In genomic region chr19:9538183-9539058, GRCh38 we compare ENCODE assay signal across 1 cellular context.
TF ChIP-seq lines count a peak whose summit lies in the region.

Gene ZNF426, minus strand, starts transcription at chr19:9538645. Its CDS starts 2,413 bp downstream, at chr19:9536232.

TF ChIP-seq in HepG2, 621 proteins besides CTCF, POLR2A, EP300 and RAD21 (continued from another document and continues in another):
- TF ChIP-seq, protein P1, sequence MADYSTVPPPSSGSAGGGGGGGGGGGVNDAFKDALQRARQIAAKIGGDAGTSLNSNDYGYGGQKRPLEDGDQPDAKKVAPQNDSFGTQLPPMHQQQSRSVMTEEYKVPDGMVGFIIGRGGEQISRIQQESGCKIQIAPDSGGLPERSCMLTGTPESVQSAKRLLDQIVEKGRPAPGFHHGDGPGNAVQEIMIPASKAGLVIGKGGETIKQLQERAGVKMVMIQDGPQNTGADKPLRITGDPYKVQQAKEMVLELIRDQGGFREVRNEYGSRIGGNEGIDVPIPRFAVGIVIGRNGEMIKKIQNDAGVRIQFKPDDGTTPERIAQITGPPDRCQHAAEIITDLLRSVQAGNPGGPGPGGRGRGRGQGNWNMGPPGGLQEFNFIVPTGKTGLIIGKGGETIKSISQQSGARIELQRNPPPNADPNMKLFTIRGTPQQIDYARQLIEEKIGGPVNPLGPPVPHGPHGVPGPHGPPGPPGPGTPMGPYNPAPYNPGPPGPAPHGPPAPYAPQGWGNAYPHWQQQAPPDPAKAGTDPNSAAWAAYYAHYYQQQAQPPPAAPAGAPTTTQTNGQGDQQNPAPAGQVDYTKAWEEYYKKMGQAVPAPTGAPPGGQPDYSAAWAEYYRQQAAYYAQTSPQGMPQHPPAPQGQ (CRISPR knock-in tag; IDR thresholded peaks at IDR 0.05; ENCODE audit: borderline replicate concordance): no peak; the same call in 1 of the 2 replicates
- TF ChIP-seq NFYC (CRISPR knock-in tag; IDR thresholded peaks at IDR 0.05): no peak
- no peak for TF ChIP-seq EED (CRISPR knock-in tag; IDR thresholded peaks at IDR 0.05)
- no peak for TF ChIP-seq TOE1 (CRISPR knock-in tag; IDR thresholded peaks at IDR 0.05)
- TF ChIP-seq MAF1 (CRISPR knock-in tag; IDR thresholded peaks at IDR 0.05; ENCODE audit: borderline replicate concordance): no peak
- peak; percentile 75; the same call in 1 of the 2 replicates for TF ChIP-seq SIN3B (IDR thresholded peaks at IDR 0.05; ENCODE audit: low read length)
- peak; percentile 67; the same call in 1 of the 2 replicates for TF ChIP-seq NFKBIZ (CRISPR knock-in tag; IDR thresholded peaks at IDR 0.05)
- TF ChIP-seq E2F2 (CRISPR knock-in tag; IDR thresholded peaks at IDR 0.05; ENCODE audit: borderline replicate concordance): no peak
- 0 out of 2 replicates have a peak, but pooled peaks have one; percentile 25 for TF ChIP-seq ZNF30 (CRISPR knock-in tag; IDR thresholded peaks at IDR 0.05)
- no peak for TF ChIP-seq ZNF234 (CRISPR knock-in tag; conservative IDR thresholded peaks at IDR 0.05)
- TF ChIP-seq ZNF547 (CRISPR knock-in tag; IDR thresholded peaks at IDR 0.05): peak; percentile 71; the same call in 1 of the 2 replicates
- TF ChIP-seq ZNF775 (CRISPR knock-in tag; IDR thresholded peaks at IDR 0.05; ENCODE audit: borderline replicate concordance): no peak
- no peak for TF ChIP-seq MAFG (CRISPR knock-in tag; IDR thresholded peaks at IDR 0.05)
- TF ChIP-seq NFKB2 (CRISPR knock-in tag; IDR thresholded peaks at IDR 0.05; ENCODE audit: borderline replicate concordance): peak; percentile 82; the same call in 1 of the 2 replicates
- peak; percentile 99 for TF ChIP-seq ZFX (CRISPR knock-in tag; IDR thresholded peaks at IDR 0.05; ENCODE audit: low read depth)
- peak; percentile 50; the same call in 1 of the 2 replicates for TF ChIP-seq SOX5 (CRISPR knock-in tag; IDR thresholded peaks at IDR 0.05; ENCODE audit: borderline replicate concordance)
- TF ChIP-seq, protein P2, sequence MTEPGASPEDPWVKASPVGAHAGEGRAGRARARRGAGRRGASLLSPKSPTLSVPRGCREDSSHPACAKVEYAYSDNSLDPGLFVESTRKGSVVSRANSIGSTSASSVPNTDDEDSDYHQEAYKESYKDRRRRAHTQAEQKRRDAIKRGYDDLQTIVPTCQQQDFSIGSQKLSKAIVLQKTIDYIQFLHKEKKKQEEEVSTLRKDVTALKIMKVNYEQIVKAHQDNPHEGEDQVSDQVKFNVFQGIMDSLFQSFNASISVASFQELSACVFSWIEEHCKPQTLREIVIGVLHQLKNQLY (CRISPR knock-in tag; IDR thresholded peaks at IDR 0.05): no peak
- 0 out of 2 replicates have a peak, but pooled peaks have one; percentile 50 for TF ChIP-seq REPIN1 (CRISPR knock-in tag; IDR thresholded peaks at IDR 0.05; ENCODE audit: borderline replicate concordance, low read depth)
- no peak for TF ChIP-seq HOXD1 (CRISPR knock-in tag; IDR thresholded peaks at IDR 0.05)
- TF ChIP-seq SP140L (CRISPR knock-in tag; IDR thresholded peaks at IDR 0.05; ENCODE audit: borderline replicate concordance): no peak
- no peak for TF ChIP-seq ZNF616 (CRISPR knock-in tag; IDR thresholded peaks at IDR 0.05; ENCODE audit: low read depth)
- TF ChIP-seq BRF2 (CRISPR knock-in tag; IDR thresholded peaks at IDR 0.05): peak; percentile 76; the same call in 1 of the 2 replicates
- no peak for TF ChIP-seq ZNF644 (CRISPR knock-in tag; IDR thresholded peaks at IDR 0.05; ENCODE audit: low read depth)
- TF ChIP-seq ZNF788 (CRISPR knock-in tag; IDR thresholded peaks at IDR 0.05; ENCODE audit: borderline replicate concordance): peak; percentile 84; the same call in 1 of the 2 replicates
- no peak for TF ChIP-seq ZNF720 (CRISPR knock-in tag; IDR thresholded peaks at IDR 0.05)
- TF ChIP-seq GLI4 (CRISPR knock-in tag; IDR thresholded peaks at IDR 0.05; ENCODE audit: borderline replicate concordance): peak; percentile 93; the same call in 1 of the 2 replicates
- TF ChIP-seq NFE2L1 (CRISPR knock-in tag; IDR thresholded peaks at IDR 0.05; ENCODE audit: borderline replicate concordance): peak; percentile 93; the same call in 1 of the 2 replicates
- TF ChIP-seq ZNF639 (CRISPR knock-in tag; conservative IDR thresholded peaks at IDR 0.05): no peak; the same call in 1 of the 2 replicates
- TF ChIP-seq BRCA1 (CRISPR knock-in tag; IDR thresholded peaks at IDR 0.05): no peak
- TF ChIP-seq PLSCR1 (CRISPR knock-in tag; IDR thresholded peaks at IDR 0.05; ENCODE audit: borderline replicate concordance): no peak
- TF ChIP-seq ETV6 (CRISPR knock-in tag; conservative IDR thresholded peaks at IDR 0.05): no peak
- peak; percentile 71 for TF ChIP-seq DR1 (CRISPR knock-in tag; IDR thresholded peaks at IDR 0.05)
- no peak for TF ChIP-seq ZNF75D (CRISPR knock-in tag; IDR thresholded peaks at IDR 0.05; ENCODE audit: borderline replicate concordance)
- TF ChIP-seq SMAD3 (CRISPR knock-in tag; IDR thresholded peaks at IDR 0.05): 0 out of 2 replicates have a peak, but pooled peaks have one; percentile 55
- no peak for TF ChIP-seq MEIS1 (CRISPR knock-in tag; IDR thresholded peaks at IDR 0.05; ENCODE audit: borderline replicate concordance)
- no peak for TF ChIP-seq FOSL1 (CRISPR knock-in tag; IDR thresholded peaks at IDR 0.05; ENCODE audit: borderline replicate concordance)
- no peak for TF ChIP-seq MED8 (CRISPR knock-in tag; IDR thresholded peaks at IDR 0.05; ENCODE audit: insufficient replicate concordance)
- TF ChIP-seq, protein P3, sequence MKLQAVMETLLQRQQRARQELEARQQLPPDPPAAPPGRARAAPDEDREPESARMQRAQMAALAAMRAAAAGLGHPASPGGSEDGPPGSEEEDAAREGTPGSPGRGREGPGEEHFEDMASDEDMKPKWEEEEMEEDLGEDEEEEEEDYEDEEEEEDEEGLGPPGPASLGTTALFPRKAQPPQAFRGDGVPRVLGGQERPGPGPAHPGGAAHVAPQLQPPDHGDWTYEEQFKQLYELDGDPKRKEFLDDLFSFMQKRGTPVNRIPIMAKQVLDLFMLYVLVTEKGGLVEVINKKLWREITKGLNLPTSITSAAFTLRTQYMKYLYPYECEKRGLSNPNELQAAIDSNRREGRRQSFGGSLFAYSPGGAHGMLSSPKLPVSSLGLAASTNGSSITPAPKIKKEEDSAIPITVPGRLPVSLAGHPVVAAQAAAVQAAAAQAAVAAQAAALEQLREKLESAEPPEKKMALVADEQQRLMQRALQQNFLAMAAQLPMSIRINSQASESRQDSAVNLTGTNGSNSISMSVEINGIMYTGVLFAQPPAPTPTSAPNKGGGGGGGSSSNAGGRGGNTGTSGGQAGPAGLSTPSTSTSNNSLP (IDR thresholded peaks at IDR 0.05; ENCODE audit: low read depth, low read length): no peak
- TF ChIP-seq MTA3 (CRISPR knock-in tag; IDR thresholded peaks at IDR 0.05): no peak; the same call in 1 of the 2 replicates
- peak; percentile 89 for TF ChIP-seq ZNF878 (CRISPR knock-in tag; IDR thresholded peaks at IDR 0.05)
- no peak for TF ChIP-seq SMARCC2 (IDR thresholded peaks at IDR 0.05)
- TF ChIP-seq HCFC1 (IDR thresholded peaks at IDR 0.05; ENCODE audit: low read depth, low read length): peak; percentile 55; the same call in 1 of the 2 replicates
- peak; percentile 91 for TF ChIP-seq ZBTB21 (CRISPR knock-in tag; IDR thresholded peaks at IDR 0.05)
- no peak for TF ChIP-seq KLF12 (CRISPR knock-in tag; IDR thresholded peaks at IDR 0.05; ENCODE audit: borderline replicate concordance)
- TF ChIP-seq, protein P4, sequence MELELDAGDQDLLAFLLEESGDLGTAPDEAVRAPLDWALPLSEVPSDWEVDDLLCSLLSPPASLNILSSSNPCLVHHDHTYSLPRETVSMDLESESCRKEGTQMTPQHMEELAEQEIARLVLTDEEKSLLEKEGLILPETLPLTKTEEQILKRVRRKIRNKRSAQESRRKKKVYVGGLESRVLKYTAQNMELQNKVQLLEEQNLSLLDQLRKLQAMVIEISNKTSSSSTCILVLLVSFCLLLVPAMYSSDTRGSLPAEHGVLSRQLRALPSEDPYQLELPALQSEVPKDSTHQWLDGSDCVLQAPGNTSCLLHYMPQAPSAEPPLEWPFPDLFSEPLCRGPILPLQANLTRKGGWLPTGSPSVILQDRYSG (CRISPR knock-in tag; IDR thresholded peaks at IDR 0.05): 0 out of 2 replicates have a peak, but pooled peaks have one; percentile 45
- TF ChIP-seq ZNF501 (CRISPR knock-in tag; IDR thresholded peaks at IDR 0.05): peak; percentile 85
- no peak for TF ChIP-seq SP1 (IDR thresholded peaks at IDR 0.05)
- peak; percentile 61; the same call in 1 of the 2 replicates for TF ChIP-seq SP1 (CRISPR knock-in tag; IDR thresholded peaks at IDR 0.05)
- peak; percentile 67 for TF ChIP-seq ZMAT3 (CRISPR knock-in tag; conservative IDR thresholded peaks at IDR 0.05)
- TF ChIP-seq KDM1A (CRISPR knock-in tag; IDR thresholded peaks at IDR 0.05): 0 out of 2 replicates have a peak, but pooled peaks have one; percentile 14
- no peak for TF ChIP-seq IRX3 (CRISPR knock-in tag; IDR thresholded peaks at IDR 0.05; ENCODE audit: borderline replicate concordance, low read depth)
- TF ChIP-seq ZNF17 (CRISPR knock-in tag; IDR thresholded peaks at IDR 0.05): no peak
- TF ChIP-seq ZNF607 (CRISPR knock-in tag; IDR thresholded peaks at IDR 0.05; ENCODE audit: borderline replicate concordance): peak; percentile 68
- no peak for TF ChIP-seq RARA (CRISPR knock-in tag; IDR thresholded peaks at IDR 0.05)
- no peak for TF ChIP-seq HNRNPUL1 (IDR thresholded peaks at IDR 0.05; ENCODE audit: low read depth, low read length)
- no peak for TF ChIP-seq SNAI1 (CRISPR knock-in tag; IDR thresholded peaks at IDR 0.05; ENCODE audit: borderline replicate concordance)
- TF ChIP-seq DNMT3B (CRISPR knock-in tag; conservative IDR thresholded peaks at IDR 0.05): no peak
- no peak for TF ChIP-seq ZXDC (CRISPR knock-in tag; IDR thresholded peaks at IDR 0.05)
- no peak for TF ChIP-seq RORA (CRISPR knock-in tag; IDR thresholded peaks at IDR 0.05)
- TF ChIP-seq SP4 (CRISPR knock-in tag; IDR thresholded peaks at IDR 0.05): peak; percentile 48; the same call in 1 of the 2 replicates
- TF ChIP-seq ZNF792 (CRISPR knock-in tag; IDR thresholded peaks at IDR 0.05): peak; percentile 75; the same call in 1 of the 2 replicates
- TF ChIP-seq PBX3 (CRISPR knock-in tag; IDR thresholded peaks at IDR 0.05; ENCODE audit: borderline replicate concordance): no peak
- TF ChIP-seq ZFP90 (CRISPR knock-in tag; IDR thresholded peaks at IDR 0.05; ENCODE audit: borderline replicate concordance): peak; percentile 62; the same call in 1 of the 2 replicates
